Comparison of ENCODE assay signal across 14 cellular contexts in genomic region chr19:5561559-5561958, GRCh38. TPM values are rescaled to one million over a fixed set of nuclear protein-coding genes. Genes with fewer than 3 reads are reported as not detected.
DNase-seq lines count a peak whose midpoint lies in the region; ATAC-seq and TF ChIP-seq lines count a peak whose summit lies in the region.
"Had no signal": no experiment of that assay in that cellular context is flagged by ENCODE, and none has a peak within 500 bp of the region (broad histone marks: within the 10 kb centered on the region; RNA-seq: fewer than 3 reads in every experiment).

No MANE protein-coding gene starts in this region.

- no peaks in the 10 kb centered on the region for H3K9me3 Mint-ChIP-seq in CD4-positive, alpha-beta T cell

- no peaks in the 10 kb centered on the region for H3K36me3 ChIP-seq in IMR-90 (ENCODE audit: control insufficient read depth, insufficient read depth, low read length)
- no peaks in the 10 kb centered on the region for H3K36me3 ChIP-seq in mammary epithelial cell (ENCODE audit: insufficient read depth, low read length)
- no peaks in the 10 kb centered on the region for H3K36me3 ChIP-seq in neural cell (ENCODE audit: insufficient read depth, low read length)

- no peak overlapping the region for H3K4ac ChIP-seq in IMR-90 (ENCODE audit: low read depth, low read length)

- H2AFZ ChIP-seq in IMR-90 (replicated peaks; ENCODE audit: low read length, poor library complexity): no peak overlapping the region
- H2AFZ ChIP-seq in mammary epithelial cell (ENCODE audit: low read depth, low read length): no peak overlapping the region
- H2AFZ ChIP-seq in neural cell (ENCODE audit: low read depth, low read length): no peak overlapping the region
- H2AFZ ChIP-seq: GM23248 had no signal

- no peak overlapping the region for H3K18ac ChIP-seq in IMR-90 (ENCODE audit: low read depth, low read length)

- H3K23ac ChIP-seq in IMR-90 (ENCODE audit: low read depth, low read length): no peak overlapping the region

- TF ChIP-seq CTCF in CD4-positive, alpha-beta T cell (IDR thresholded peaks at IDR 0.05): peak; percentile 14
- TF ChIP-seq CTCF in IMR-90 (conservative IDR thresholded peaks at IDR 0.05; ENCODE audit: low read depth, low read length) (peak; percentile 35), mammary epithelial cell (conservative IDR thresholded peaks at IDR 0.05 in 1 of 2, IDR thresholded peaks at IDR 0.05 in 1 of 2; ENCODE audit: extremely low read depth in 1 of 2, insufficient read depth in 1 of 2, low read depth in 1 of 2, low read length in 2 of 2) (peak; percentile 54 to 56), neural cell (IDR thresholded peaks at IDR 0.05; ENCODE audit: poor library complexity, severe bottlenecking) (peak; percentile 61)

- H3K79me2 ChIP-seq in mammary epithelial cell (ENCODE audit: insufficient read depth, low read length) (no peaks in the 10 kb centered on the region), neural cell (replicated peaks; ENCODE audit: insufficient read depth, low read length) (no peaks in the 10 kb centered on the region)

- H4K91ac ChIP-seq in IMR-90 (ENCODE audit: insufficient read depth, low read depth, low read length): no peak overlapping the region

- no peak for TF ChIP-seq POLR2A in IMR-90 (IDR thresholded peaks at IDR 0.05; ENCODE audit: low read depth, low read length)

- no peak for TF ChIP-seq EP300 in neural cell (conservative IDR thresholded peaks at IDR 0.05; ENCODE audit: poor library complexity, severe bottlenecking)

- H3K4me1 Mint-ChIP-seq in CD4-positive, alpha-beta T cell (ENCODE audit: low read depth): no peaks in the 10 kb centered on the region
- H3K4me1 Mint-ChIP-seq: naive thymus-derived CD8-positive, alpha-beta T cell had no signal

- H3K9ac ChIP-seq in IMR-90 (ENCODE audit: low read depth, low read length) (no peak overlapping the region), mammary epithelial cell (ENCODE audit: insufficient read depth, low read length) (no peak overlapping the region), neural cell (ENCODE audit: low read length) (no peak overlapping the region)
- H3K9ac ChIP-seq: GM23248 had no signal

- H3K9me1 ChIP-seq in IMR-90 (ENCODE audit: insufficient read depth, low read length): no peaks in the 10 kb centered on the region

- H3K4me2 ChIP-seq in IMR-90 (ENCODE audit: low read depth, low read length) (no peak overlapping the region), mammary epithelial cell (ENCODE audit: insufficient read depth, low read depth, low read length) (no peak overlapping the region), neural cell (ENCODE audit: low read length) (no peak overlapping the region)

- 68% methylated on average over 2 of the region's 6 CpGs; no CpG with 5 or more reads in 1 of the 2 experiments for WGBS in IMR-90 (ENCODE audit: extremely low coverage in 2 of 2, insufficient read length in 1 of 2), 2 experiments
- 85% methylated on average over 4 of the region's 6 CpGs for WGBS in mammary epithelial cell (ENCODE audit: low coverage, missing lambda C conversion rate)

- ATAC-seq in CD4-positive, alpha-beta T cell (ENCODE audit: poor library complexity): no peak
- ATAC-seq in IMR-90 (ENCODE audit: low read depth) (no peak), HG02938 (IDR thresholded peaks at IDR 0.05; ENCODE audit: unreplicated experiment) (no peak)
- ATAC-seq: naive thymus-derived CD8-positive, alpha-beta T cell; stimulated activated naive B cell treated with anti-CD40 and anti-IgM and Interleukin-4, amounts not matched to agents 10 μg/mL and 1 μg/mL and 100 μg/mL, for 72 hours had no signal

- no peak overlapping the region for H3K56ac ChIP-seq in IMR-90 (ENCODE audit: extremely low read depth, insufficient read depth, low read length)

- H4K20me1 ChIP-seq in IMR-90 (ENCODE audit: insufficient read depth, low read length) (no peaks in the 10 kb centered on the region), mammary epithelial cell (ENCODE audit: insufficient read depth, low read length) (no peaks in the 10 kb centered on the region), neural cell (ENCODE audit: insufficient read depth) (no peaks in the 10 kb centered on the region)

- no peak overlapping the region for H4K8ac ChIP-seq in IMR-90 (ENCODE audit: low read depth in 2 of 2, low read length in 2 of 2)

- H3K9me3 ChIP-seq in CD4-positive, alpha-beta T cell (ENCODE audit: control insufficient read depth, low read length): peaks cover 9% of the 10 kb centered on the region
- H3K9me3 ChIP-seq in IMR-90 (ENCODE audit: control insufficient read depth, insufficient read depth, low read length): peaks cover 8% of the 10 kb centered on the region; the same call in 1 of the 2 replicates
- peaks cover 6% of the 10 kb centered on the region for H3K9me3 ChIP-seq in mammary epithelial cell (replicated peaks; ENCODE audit: insufficient read depth, low read length)
- no peaks in the 10 kb centered on the region for H3K9me3 ChIP-seq in neural cell (ENCODE audit: low read length)

- no peak overlapping the region for H3K27ac ChIP-seq in CD4-positive, alpha-beta T cell (ENCODE audit: low read depth, low read length)
- no peak overlapping the region for H3K27ac ChIP-seq in IMR-90 (ENCODE audit: insufficient read depth, low read length)
- H3K27ac ChIP-seq in mammary epithelial cell (ENCODE audit: insufficient read depth, low read depth, low read length): no peak overlapping the region
- H3K27ac ChIP-seq in neural cell (ENCODE audit: low read length): no peak overlapping the region
- H3K27ac ChIP-seq: GM23248 had no signal

- H3F3A ChIP-seq in neural cell (ENCODE audit: insufficient read depth, low read length, poor library complexity, severe bottlenecking): no peaks in the 10 kb centered on the region

- no peak overlapping the region for H2BK20ac ChIP-seq in IMR-90 (ENCODE audit: low read depth, low read length)

- no peak overlapping the region for H2AK5ac ChIP-seq in IMR-90 (ENCODE audit: low read depth, low read length)

- H3K14ac ChIP-seq in IMR-90 (replicated peaks; ENCODE audit: low read depth, low read length): no peak overlapping the region

- H2BK15ac ChIP-seq in IMR-90 (ENCODE audit: low read depth, low read length): no peak overlapping the region

- no peaks in the 10 kb centered on the region for H3K36me3 Mint-ChIP-seq in CD4-positive, alpha-beta T cell (ENCODE audit: low read depth)

- CTCF ChIA-PET in CD4-positive, alpha-beta T cell (lab: Charles Lee): no interaction called here
- CTCF ChIA-PET in IMR-90 (lab: Yijun Ruan, JAX) (no interaction called here), mammary epithelial cell (lab: Charles Lee; ENCODE audit: low non-redundant PET) (no interaction called here)

- POLR2A ChIA-PET in CD4-positive, alpha-beta T cell (lab: Charles Lee): no interaction called here
- POLR2A ChIA-PET in IMR-90 (lab: Charles Lee; ENCODE audit: unreplicated experiment): no interaction called here

- H3K4me1 ChIP-seq in IMR-90 (ENCODE audit: control insufficient read depth, insufficient read depth, low read length) (no peaks in the 10 kb centered on the region; the same call in 1 of the 2 replicates), mammary epithelial cell (ENCODE audit: insufficient read depth, low read length) (peaks cover 17% of the 10 kb centered on the region)

- in situ Hi-C loops in IMR-90 (cut with MboI; ENCODE audit: low sequenced_read_pairs): no loop called here
- in situ Hi-C loops in mammary epithelial cell (cut with MboI; ENCODE audit: low sequenced_read_pairs in 2 of 2): no loop called here

- no peak overlapping the region for H2BK120ac ChIP-seq in IMR-90 (ENCODE audit: low read depth, low read length)

- dilution Hi-C loops in IMR-90 (cut with HindIII; ENCODE audit: low sequenced_read_pairs, unreplicated experiment): no loop called here
- dilution Hi-C loops in mammary epithelial cell (cut with HindIII; ENCODE audit: low sequenced_read_pairs): no loop called here

- no peak overlapping the region for H3K4me3 ChIP-seq in IMR-90 (ENCODE audit: insufficient read depth, low read depth, low read length)
- H3K4me3 ChIP-seq in mammary epithelial cell (replicated peaks in 1 of 3; ENCODE audit: insufficient read depth in 1 of 3, low read depth in 2 of 3, low read length in 3 of 3): no peak overlapping the region
- no peak overlapping the region for H3K4me3 ChIP-seq in neural cell (ENCODE audit: low read length)
- H3K4me3 ChIP-seq: GM23248 had no signal

- TF ChIP-seq RAD21 in IMR-90 (IDR thresholded peaks at IDR 0.05; ENCODE audit: low read length) (no peak), neural cell (conservative IDR thresholded peaks at IDR 0.05) (no peak)

- BruUV-seq in IMR-90 (replicated peaks; lab: Mats Ljungman, UMichigan): no TSS peak
- no TSS peak for BruUV-seq in mammary epithelial cell (replicated peaks; lab: Mats Ljungman, UMichigan)

- no peak overlapping the region for H3K4me3 Mint-ChIP-seq in CD4-positive, alpha-beta T cell
- H3K4me3 Mint-ChIP-seq: naive thymus-derived CD8-positive, alpha-beta T cell; stimulated activated naive B cell treated with anti-CD40 and anti-IgM and Interleukin-4, amounts not matched to agents 10 μg/mL and 1 μg/mL and 100 μg/mL, for 72 hours had no signal

- H2AK9ac ChIP-seq in IMR-90 (replicated peaks; ENCODE audit: low read depth, low read length, poor library complexity): no peak overlapping the region

- H4K5ac ChIP-seq in IMR-90 (ENCODE audit: low read depth, low read length): no peak overlapping the region

- H2BK5ac ChIP-seq in IMR-90 (ENCODE audit: low read depth, low read length, poor library complexity, severe bottlenecking): no peak overlapping the region

- no peak for DNase-seq in CD4-positive, alpha-beta T cell
- DNase-seq in IMR-90 (no peak), mammary epithelial cell (no peak), iPS-NIHi7 (ENCODE audit: extremely low spot score) (no peak), EL (no peak), NCI-H1417 treated with DMSO at 0.1 percent for 48 hours (lab: John Stamatoyannopoulos, UW) (no peak)
- DNase-seq: DMS79; GM23248; naive thymus-derived CD8-positive, alpha-beta T cell; NCI-H524; stimulated activated naive B cell treated with anti-CD40 and anti-IgM and Interleukin-4, amounts not matched to agents 10 μg/mL and 1 μg/mL and 100 μg/mL, for 72 hours; SW 1271 had no signal

- no peak overlapping the region for H3K27ac Mint-ChIP-seq in CD4-positive, alpha-beta T cell
- H3K27ac Mint-ChIP-seq: naive thymus-derived CD8-positive, alpha-beta T cell; stimulated activated naive B cell treated with anti-CD40 and anti-IgM and Interleukin-4, amounts not matched to agents 10 μg/mL and 1 μg/mL and 100 μg/mL, for 72 hours had no signal

- no peaks in the 10 kb centered on the region for H3K79me1 ChIP-seq in IMR-90 (ENCODE audit: low read depth in 1 of 2, low read length in 2 of 2)

- peaks cover 18% of the 10 kb centered on the region for H3K27me3 ChIP-seq in CD4-positive, alpha-beta T cell (ENCODE audit: control insufficient read depth, insufficient read depth, low read length)
- peaks cover 56% of the 10 kb centered on the region for H3K27me3 ChIP-seq in IMR-90 (ENCODE audit: control insufficient read depth, insufficient read depth, low read length)
- peaks cover 2% of the 10 kb centered on the region for H3K27me3 ChIP-seq in mammary epithelial cell (ENCODE audit: insufficient read depth, low read length)
- H3K27me3 ChIP-seq in neural cell (ENCODE audit: insufficient read depth, low read depth, low read length): no peaks in the 10 kb centered on the region

- H3K9me2 ChIP-seq in neural cell (ENCODE audit: insufficient read depth, low read length): no peaks in the 10 kb centered on the region

- intact Hi-C loops in CD4-positive, alpha-beta T cell (cut with DNase I, micrococcal nuclease): no loop called here
- intact Hi-C loops in IMR-90 (cut with micrococcal nuclease): no loop called here
- intact Hi-C loops in mammary epithelial cell (cut with micrococcal nuclease): no loop called here

- H3K27me3 Mint-ChIP-seq in CD4-positive, alpha-beta T cell: peaks cover 46% of the 10 kb centered on the region

RNA-seq across cellular contexts. Expression of gene TINCR, which starts 6.2 kb away (rescaled TPM):
- 1 to 10 TPM in 1 of 2 experiments, under 1 TPM in 1; 0.74 to 1.6 TPM for total RNA-seq in CD4-positive, alpha-beta T cell
- total RNA-seq in IMR-90 (2012; rRNA removed) (not detected in 2 replicates), mammary epithelial cell (1 to 10 TPM; 4.5 to 9.9 TPM)
- polyA plus RNA-seq in IMR-90 (2012; rRNA removed) (0.03 and 0.05 TPM in 2 replicates), mammary epithelial cell (4.1 TPM), neural cell (0.50 and 2.0 TPM in 2 replicates)
- 0.03 TPM in 1 of 2 replicates, not detected in the other for polyA plus RNA-seq in IMR-90 (2012; cell fraction: cytosol; rRNA removed)
- polyA plus RNA-seq in IMR-90 (2012; cell fraction: nucleus; rRNA removed; ENCODE audit: low replicate concordance): 0.14 and 0.30 TPM in 2 replicates
- polyA minus RNA-seq in mammary epithelial cell (2.9 TPM), neural cell (1.7 and 3.2 TPM in 2 replicates)
- polyA plus RNA-seq: GM23248 had no signal
